Comparison of ENCODE assay signal across 20 cellular contexts in genomic region chr11:3722100-3722499, GRCh38.
"Had no signal": no experiment of that assay in that cellular context is flagged by ENCODE, and none has a peak within 500 bp of the region (broad histone marks: within the 10 kb centered on the region; RNA-seq: fewer than 3 reads in every experiment).

No MANE protein-coding gene starts in this region.

- H3K4me3 Mint-ChIP-seq: activated B cell treated with CpG ODN at 0.5 μM for 24 hours; activated CD8-positive, alpha-beta T cell treated with anti-CD3 and anti-CD28 coated beads for 36 hours; activated T-cell treated with anti-CD3 and anti-CD28 coated beads, Interleukin-2, amount 50 U/mL, for 72 hours; dendritic cell treated with granulocyte-macrophage colony-stimulating factor and Interleukin-4, amounts not matched to agents 40 ng/mL and 50 ng/mL, for 4 days; type B pancreatic cell had no signal

- H3K27me3 Mint-ChIP-seq: activated B cell treated with CpG ODN at 0.5 μM for 24 hours; activated CD8-positive, alpha-beta T cell treated with anti-CD3 and anti-CD28 coated beads for 36 hours; dendritic cell treated with granulocyte-macrophage colony-stimulating factor and Interleukin-4, amounts not matched to agents 40 ng/mL and 50 ng/mL, for 4 days; naive B cell; type B pancreatic cell had no signal

- H3K27me3 ChIP-seq: breast epithelium, gastrocnemius medialis, heart right ventricle, suprapubic skin had no signal

- H3K4me3 ChIP-seq: breast epithelium, gastrocnemius medialis, heart right ventricle, lung, suprapubic skin had no signal

- H3K4me1 Mint-ChIP-seq: activated B cell treated with CpG ODN at 0.5 μM for 24 hours had no signal

- H3K4me1 ChIP-seq: breast epithelium, gastrocnemius medialis had no signal

- H3K27ac Mint-ChIP-seq: activated B cell treated with CpG ODN at 0.5 μM for 24 hours; activated CD8-positive, alpha-beta T cell treated with anti-CD3 and anti-CD28 coated beads for 36 hours; activated T-cell treated with anti-CD3 and anti-CD28 coated beads, Interleukin-2, amount 50 U/mL, for 72 hours; dendritic cell treated with granulocyte-macrophage colony-stimulating factor and Interleukin-4, amounts not matched to agents 40 ng/mL and 50 ng/mL, for 4 days; naive B cell; type B pancreatic cell had no signal

- H3K9me3 Mint-ChIP-seq: activated B cell treated with CpG ODN at 0.5 μM for 24 hours; activated CD8-positive, alpha-beta T cell treated with anti-CD3 and anti-CD28 coated beads for 36 hours; activated T-cell treated with anti-CD3 and anti-CD28 coated beads, Interleukin-2, amount 50 U/mL, for 72 hours; dendritic cell treated with granulocyte-macrophage colony-stimulating factor and Interleukin-4, amounts not matched to agents 40 ng/mL and 50 ng/mL, for 4 days; naive B cell; type B pancreatic cell had no signal

- DNase-seq: activated B cell treated with CpG ODN at 0.5 μM for 24 hours; activated CD4-positive, alpha-beta T cell treated with anti-CD3 and anti-CD28 coated beads for 48 hours; activated CD8-positive, alpha-beta memory T cell treated with anti-CD3 and anti-CD28 coated beads, Interleukin-2, amount 50 U/mL, for 4 hours; activated CD8-positive, alpha-beta T cell treated with anti-CD3 and anti-CD28 coated beads for 36 hours; activated T-cell treated with anti-CD3 and anti-CD28 coated beads, Interleukin-2, amount 50 U/mL, for 72 hours; anterior cingulate cortex; cerebellar nuclear complex; effector memory CD4-positive, alpha-beta T cell; gastrocnemius medialis; heart right ventricle; left cardiac atrium; naive B cell; posterior cingulate gyrus; stimulated activated CD4-positive, alpha-beta T cell treated with anti-CD3 and anti-CD28 coated beads, Interleukin-4, amount 100 ng/mL, for 24 hours; stimulated activated naive CD8-positive, alpha-beta T cell treated with anti-CD3 and anti-CD28 coated beads, Interleukin-15, Interleukin-2, amounts not matched to agents 100 U/mL and 50 U/mL, for 24 hours had no signal

- ATAC-seq: activated CD8-positive, alpha-beta T cell treated with anti-CD3 and anti-CD28 coated beads for 36 hours; activated T-cell treated with anti-CD3 and anti-CD28 coated beads, Interleukin-2, amount 50 U/mL, for 72 hours; heart right ventricle; left cardiac atrium; stimulated activated naive CD8-positive, alpha-beta T cell treated with anti-CD3 and anti-CD28 coated beads, Interleukin-15, Interleukin-2, amounts not matched to agents 100 U/mL and 50 U/mL, for 24 hours had no signal
